ENCODE assay signal across 10 cellular contexts in the genomic region with DNA sequence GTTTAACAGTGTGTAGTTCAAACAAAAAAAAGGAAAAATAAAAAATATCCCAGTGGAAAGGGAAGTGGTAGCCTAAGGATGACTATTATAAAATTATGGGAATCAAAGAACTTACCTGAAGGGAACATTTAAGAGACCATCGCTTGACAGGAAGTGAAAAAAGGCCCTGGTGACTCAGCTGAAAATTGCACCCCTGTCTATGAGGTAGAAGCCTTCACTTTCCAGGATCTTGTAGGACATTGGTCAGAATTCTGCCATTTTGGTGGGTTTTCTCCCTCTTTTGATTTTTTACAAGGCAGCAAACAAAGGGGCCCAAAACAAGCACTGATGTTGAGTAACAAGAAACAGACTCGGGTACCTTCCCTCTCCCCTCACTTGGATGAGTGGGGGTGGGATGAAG. TPM values are rescaled to one million over a fixed set of nuclear protein-coding genes. Genes with fewer than 3 reads are reported as not detected.
DNase-seq lines count a peak whose midpoint lies in the region; ATAC-seq lines count a peak whose summit lies in the region.
"Had no signal": no experiment of that assay in that cellular context is flagged by ENCODE, and none has a peak within 500 bp of the region (broad histone marks: within the 10 kb centered on the region; RNA-seq: fewer than 3 reads in every experiment).

No MANE protein-coding gene starts in this region.

- peaks cover 15% of the 10 kb centered on the region for H3K79me1 ChIP-seq in mesenchymal stem cell (replicated peaks; ENCODE audit: low read length, poor library complexity, severe bottlenecking)

- peaks cover 5% of the 10 kb centered on the region for H3K4me1 ChIP-seq in mesenchymal stem cell (ENCODE audit: control insufficient read depth, insufficient read depth, low read depth, low read length)
- H3K4me1 ChIP-seq: BLaER1 had no signal

- H3K36me3 ChIP-seq in mesenchymal stem cell (ENCODE audit: control insufficient read depth in 1 of 2, insufficient read depth in 2 of 2, low read depth in 1 of 2, low read length in 2 of 2) = peaks cover 54 to 98% of the 10 kb centered on the region in 2 experiments

- H2BK120ac ChIP-seq in mesenchymal stem cell (ENCODE audit: low read depth, low read length) = no peak overlapping the region

- H3K27ac Mint-ChIP-seq in activated T-cell treated with anti-CD3 and anti-CD28 coated beads, Interleukin-2, amount 50 U/mL, for 72 hours = peak overlapping the region; percentile 88
- H3K27ac Mint-ChIP-seq in activated T-helper 2 cell treated with anti-CD3 and anti-CD28 coated beads, Interferon-gamma antibody, Interleukin-2, Interleukin-4, amounts not matched to agents 10 μg/mL and 5 μg/mL and 100 μg/mL, durations not matched to agents 14 hours and 24 hours and 36 hours = peak overlapping the region; percentile 51

- H3K27ac ChIP-seq in mesenchymal stem cell (ENCODE audit: low read length, poor library complexity, severe bottlenecking) (peak overlapping the region; percentile 38), temporal lobe (ENCODE audit: low read depth, low read length) (peak overlapping the region; percentile 46)
- H3K27ac ChIP-seq: BLaER1 had no signal

- intact Hi-C loops in activated T-helper 2 cell treated with anti-CD3 and anti-CD28 coated beads, Interferon-gamma antibody, Interleukin-2, Interleukin-4, amounts not matched to agents 10 μg/mL and 5 μg/mL and 100 μg/mL, durations not matched to agents 14 hours and 24 hours and 36 hours (cut with micrococcal nuclease) = loop anchor here (1.0 kb wide), 1 partner anchor 16 kb away; the partner anchor contains the start of gene DDX17

- no peak overlapping the region for H3K23ac ChIP-seq in mesenchymal stem cell (ENCODE audit: low read length in 2 of 2)

- peak overlapping the region in 1 of 2 donors; percentile 50 for H3K4me3 Mint-ChIP-seq in activated T-cell treated with anti-CD3 and anti-CD28 coated beads, Interleukin-2, amount 50 U/mL, for 72 hours
- no peak overlapping the region for H3K4me3 Mint-ChIP-seq in activated T-helper 2 cell treated with anti-CD3 and anti-CD28 coated beads, Interferon-gamma antibody, Interleukin-2, Interleukin-4, amounts not matched to agents 10 μg/mL and 5 μg/mL and 100 μg/mL, durations not matched to agents 14 hours and 24 hours and 36 hours (ENCODE audit: low read depth)

- H4K8ac ChIP-seq in mesenchymal stem cell (ENCODE audit: low read length) = no peak overlapping the region

- no peak overlapping the region for H2BK15ac ChIP-seq in mesenchymal stem cell (ENCODE audit: low read depth, poor library complexity, severe bottlenecking)

- no peak overlapping the region for H2AFZ ChIP-seq in mesenchymal stem cell (ENCODE audit: low read depth, low read length)

- H3K36me3 Mint-ChIP-seq in activated T-cell treated with anti-CD3 and anti-CD28 coated beads, Interleukin-2, amount 50 U/mL, for 72 hours (ENCODE audit: insufficient read depth in 2 of 2) = peaks cover 23 to 62% of the 10 kb centered on the region in 2 donors
- peaks cover 91% of the 10 kb centered on the region for H3K36me3 Mint-ChIP-seq in activated T-helper 2 cell treated with anti-CD3 and anti-CD28 coated beads, Interferon-gamma antibody, Interleukin-2, Interleukin-4, amounts not matched to agents 10 μg/mL and 5 μg/mL and 100 μg/mL, durations not matched to agents 14 hours and 24 hours and 36 hours (ENCODE audit: low read depth)

- no peak overlapping the region for H2BK12ac ChIP-seq in mesenchymal stem cell (ENCODE audit: low read length in 2 of 2)

- no peak overlapping the region for H3K4me3 ChIP-seq in mesenchymal stem cell (ENCODE audit: insufficient read depth in 1 of 2, low read depth in 1 of 2, low read length in 2 of 2)
- H3K4me3 ChIP-seq: BLaER1 had no signal

- H3K14ac ChIP-seq in mesenchymal stem cell (ENCODE audit: low read length in 2 of 2) = no peak overlapping the region

- H3K4me2 ChIP-seq in mesenchymal stem cell (ENCODE audit: low read length, poor library complexity, severe bottlenecking) = no peak overlapping the region
- H3K4me2 ChIP-seq: BLaER1 had no signal

- no peak overlapping the region for H3K18ac ChIP-seq in mesenchymal stem cell (ENCODE audit: low read depth in 1 of 2, low read length in 2 of 2)

- H2BK5ac ChIP-seq in mesenchymal stem cell (ENCODE audit: low read depth, low read length, poor library complexity, severe bottlenecking) = no peak overlapping the region

- no peaks in the 10 kb centered on the region for H3K27me3 Mint-ChIP-seq in activated T-cell treated with anti-CD3 and anti-CD28 coated beads, Interleukin-2, amount 50 U/mL, for 72 hours (ENCODE audit: low read depth)
- H3K27me3 Mint-ChIP-seq in activated T-helper 2 cell treated with anti-CD3 and anti-CD28 coated beads, Interferon-gamma antibody, Interleukin-2, Interleukin-4, amounts not matched to agents 10 μg/mL and 5 μg/mL and 100 μg/mL, durations not matched to agents 14 hours and 24 hours and 36 hours (ENCODE audit: low read depth) = no peaks in the 10 kb centered on the region

- WGBS in mesenchymal stem cell = 97% methylated on average over 2 of the region's 2 CpGs

- no peak overlapping the region for H4K91ac ChIP-seq in mesenchymal stem cell (ENCODE audit: low read length)

- no peak for DNase-seq in activated T-cell treated with anti-CD3 and anti-CD28 coated beads, Interleukin-2, amount 50 U/mL, for 72 hours
- DNase-seq in activated T-cell treated with anti-CD3 and anti-CD28 coated beads for 4 hours = no peak
- DNase-seq in activated T-helper 2 cell treated with anti-CD3 and anti-CD28 coated beads, Interferon-gamma antibody, Interleukin-2, Interleukin-4, amounts not matched to agents 10 μg/mL and 5 μg/mL and 100 μg/mL, durations not matched to agents 14 hours and 24 hours and 36 hours (ENCODE audit: low spot score) = no peak
- DNase-seq in mesenchymal stem cell = no peak
- DNase-seq in stimulated activated CD4-positive, alpha-beta T cell treated with anti-CD3 and anti-CD28 coated beads, Interleukin-15, amount 100 ng/mL, for 24 hours = no peak
- DNase-seq in SKM-1 (lab: John Stamatoyannopoulos, UW; ENCODE audit: unreplicated experiment) = no peak

- peaks cover 71% of the 10 kb centered on the region for H3K4me1 Mint-ChIP-seq in activated T-cell treated with anti-CD3 and anti-CD28 coated beads, Interleukin-2, amount 50 U/mL, for 72 hours (ENCODE audit: low read depth)
- peaks cover 42% of the 10 kb centered on the region for H3K4me1 Mint-ChIP-seq in activated T-helper 2 cell treated with anti-CD3 and anti-CD28 coated beads, Interferon-gamma antibody, Interleukin-2, Interleukin-4, amounts not matched to agents 10 μg/mL and 5 μg/mL and 100 μg/mL, durations not matched to agents 14 hours and 24 hours and 36 hours (ENCODE audit: low read depth)

- no peak overlapping the region for H3K4ac ChIP-seq in mesenchymal stem cell (ENCODE audit: low read depth in 1 of 2, low read length in 2 of 2)

- no peak overlapping the region for H2AK5ac ChIP-seq in mesenchymal stem cell (ENCODE audit: low read length, severe bottlenecking)

- no peaks in the 10 kb centered on the region for H3K9me3 ChIP-seq in mesenchymal stem cell (ENCODE audit: control insufficient read depth, low read length)
- H3K9me3 ChIP-seq: BLaER1 had no signal

- H3K9ac ChIP-seq in mesenchymal stem cell (ENCODE audit: low read length) = peak overlapping the region; percentile 60
- H3K9ac ChIP-seq: BLaER1 had no signal

- peak; percentile 18 to 41 for ATAC-seq in activated T-cell treated with anti-CD3 and anti-CD28 coated beads, Interleukin-2, amount 50 U/mL, for 72 hours (replicated peaks in 1 of 2)
- ATAC-seq in GM18873 (IDR thresholded peaks at IDR 0.05; ENCODE audit: low FRiP score, unreplicated experiment) = no peak

- H3K27me3 ChIP-seq in mesenchymal stem cell (ENCODE audit: control insufficient read depth in 1 of 2, insufficient read depth in 1 of 2, low read length in 2 of 2) = no peaks in the 10 kb centered on the region
- H3K27me3 ChIP-seq: BLaER1 had no signal

- H3K9me3 Mint-ChIP-seq in activated T-cell treated with anti-CD3 and anti-CD28 coated beads, Interleukin-2, amount 50 U/mL, for 72 hours = no peaks in the 10 kb centered on the region
- no peaks in the 10 kb centered on the region for H3K9me3 Mint-ChIP-seq in activated T-helper 2 cell treated with anti-CD3 and anti-CD28 coated beads, Interferon-gamma antibody, Interleukin-2, Interleukin-4, amounts not matched to agents 10 μg/mL and 5 μg/mL and 100 μg/mL, durations not matched to agents 14 hours and 24 hours and 36 hours

RNA-seq across cellular contexts. Expression of gene DDX17, which starts 15.6 kb away (rescaled TPM):
- total RNA-seq in activated T-cell treated with anti-CD3 and anti-CD28 coated beads, Interleukin-2, amount 50 U/mL, for 72 hours = 100 to 1,000 TPM; 374 to 431 TPM
- 378 and 391 TPM in 2 replicates for total RNA-seq in activated T-helper 2 cell treated with anti-CD3 and anti-CD28 coated beads, Interferon-gamma antibody, Interleukin-2, Interleukin-4, amounts not matched to agents 10 μg/mL and 5 μg/mL and 100 μg/mL, durations not matched to agents 14 hours and 24 hours and 36 hours
- 121 TPM for polyA plus RNA-seq in mesenchymal stem cell (2013, experiment 1 of 2)
- polyA plus RNA-seq in mesenchymal stem cell (2013, experiment 2 of 2) = 114 TPM
- total RNA-seq in temporal lobe = 453 TPM

RNA-seq across cellular contexts. Expression of gene KDELR3, which starts 22.6 kb away (rescaled TPM):
- total RNA-seq in activated T-cell treated with anti-CD3 and anti-CD28 coated beads, Interleukin-2, amount 50 U/mL, for 72 hours = under 1 TPM; 0.31 to 0.37 TPM
- 2.2 and 3.7 TPM in 2 replicates for total RNA-seq in activated T-helper 2 cell treated with anti-CD3 and anti-CD28 coated beads, Interferon-gamma antibody, Interleukin-2, Interleukin-4, amounts not matched to agents 10 μg/mL and 5 μg/mL and 100 μg/mL, durations not matched to agents 14 hours and 24 hours and 36 hours
- polyA plus RNA-seq in mesenchymal stem cell (2013, experiment 1 of 2) = 167 TPM
- polyA plus RNA-seq in mesenchymal stem cell (2013, experiment 2 of 2) = 172 TPM
- total RNA-seq in temporal lobe = 1.5 TPM

RNA-seq across cellular contexts. Expression of gene KCNJ4, which starts 35.5 kb away (rescaled TPM):
- not detected for total RNA-seq in activated T-cell treated with anti-CD3 and anti-CD28 coated beads, Interleukin-2, amount 50 U/mL, for 72 hours
- not detected in 2 replicates for total RNA-seq in activated T-helper 2 cell treated with anti-CD3 and anti-CD28 coated beads, Interferon-gamma antibody, Interleukin-2, Interleukin-4, amounts not matched to agents 10 μg/mL and 5 μg/mL and 100 μg/mL, durations not matched to agents 14 hours and 24 hours and 36 hours
- 0.08 TPM for polyA plus RNA-seq in mesenchymal stem cell (2013, experiment 1 of 2)
- polyA plus RNA-seq in mesenchymal stem cell (2013, experiment 2 of 2) = 0.05 TPM
- total RNA-seq in temporal lobe = 6.6 TPM
- total RNA-seq: MCF 10A had no signal
